8 cellular contexts compared by ENCODE assay signal in the genomic region with DNA sequence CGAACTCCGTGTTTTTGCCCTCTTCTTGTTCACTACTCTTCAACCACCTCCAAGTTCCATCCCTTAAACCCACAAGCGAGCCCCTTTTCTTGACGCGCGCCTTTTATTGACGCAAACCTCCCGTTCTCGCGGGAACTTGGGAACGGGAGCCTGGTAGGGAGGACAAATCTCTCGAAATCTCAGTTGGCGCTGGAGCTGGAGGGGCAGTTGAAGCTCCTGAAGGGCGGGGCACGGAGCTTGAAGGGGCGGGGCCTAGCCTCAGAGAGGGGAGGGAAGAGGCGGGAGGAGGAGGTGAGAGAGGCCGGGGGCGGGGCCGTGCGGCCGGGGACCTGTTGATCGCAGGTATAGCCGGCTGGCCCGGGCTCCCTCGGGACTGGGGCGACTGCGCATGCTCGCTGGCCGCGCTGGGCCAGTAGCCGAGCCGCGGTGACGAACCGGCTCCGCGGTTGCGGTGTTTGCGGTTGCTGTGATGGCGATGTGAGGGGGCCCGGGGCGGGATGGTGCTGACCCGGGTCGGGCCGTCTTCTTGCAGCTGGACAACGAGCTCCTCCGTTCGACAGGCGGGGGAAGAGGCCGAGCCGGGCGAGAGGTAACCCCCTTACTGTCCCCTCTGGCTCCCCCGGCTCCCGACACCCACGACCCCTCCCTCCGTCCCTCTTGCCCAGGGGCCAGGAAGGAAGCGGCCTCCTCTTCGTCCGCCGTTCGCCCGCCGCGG. TPM values are rescaled to one million over a fixed set of nuclear protein-coding genes. Genes with fewer than 3 reads are reported as not detected.
DNase-seq lines count a peak whose midpoint lies in the region; ATAC-seq and TF ChIP-seq lines count a peak whose summit lies in the region.

A gene (plus strand): TSS at position 395 of the 715 bp plus-strand sequence. CDS start 14,835 bp downstream, outside the sequence.

- H3K4me1 ChIP-seq in upper lobe of right lung: peaks cover 14% of the 10 kb centered on the region

- intact Hi-C loops in left cardiac atrium (cut with DNase I): no loop called here
- intact Hi-C loops in posterior vena cava (cut with DNase I): no loop called here
- intact Hi-C loops in upper lobe of right lung (cut with DNase I): no loop called here

- H3K9me3 ChIP-seq in upper lobe of right lung: no peaks in the 10 kb centered on the region

- TF ChIP-seq CTCF in GM12875 (IDR thresholded peaks at IDR 0.05; ENCODE audit: borderline replicate concordance, insufficient read depth, low read depth, low read length) (no peak), upper lobe of right lung (IDR thresholded peaks at IDR 0.05) (no peak)

- ATAC-seq in HG02763 (IDR thresholded peaks at IDR 0.05; ENCODE audit: unreplicated experiment) (peak; percentile 86), left cardiac atrium (peak; percentile 98 to 100), upper lobe of right lung (peak; percentile 100)

- H3K4me3 ChIP-seq in GM12875 (ENCODE audit: low read depth, low read length) (peak within 1 kb of the TSS; percentile 94), upper lobe of right lung (peak within 1 kb of the TSS; percentile 81)

- no peaks in the 10 kb centered on the region for H3K27me3 ChIP-seq in upper lobe of right lung

- H3K36me3 ChIP-seq in upper lobe of right lung: no peaks in the 10 kb centered on the region

- DNase-seq in NCI-H1417 treated with DMSO at 0.1 percent for 48 hours (lab: John Stamatoyannopoulos, UW) (peak; percentile 80), T-helper 1 cell (peak; percentile 89 to 97 (median 91)), amniotic stem cell (lab: John Stamatoyannopoulos, UW) (peak; percentile 95), left cardiac atrium (peak; percentile 97), posterior vena cava (ENCODE audit: low spot score) (peak; percentile 98), upper lobe of right lung (peak; percentile 99)

- H3K27ac ChIP-seq in upper lobe of right lung: peak within 1 kb of the TSS; percentile 60

RNA-seq across cellular contexts. Expression of the gene that starts here (rescaled TPM):
- total RNA-seq in left cardiac atrium: 10 to 100 TPM; 13.1 to 15.4 TPM
- 10 to 100 TPM; 14.9 to 19.2 TPM for total RNA-seq in posterior vena cava
- 24.1 TPM for total RNA-seq in upper lobe of right lung

Comparison
In these comparisons a context has a peak if more than half of its experiments do, and no peak if none do; other contexts are left out.
1. Peak in every context shown above with its lines: DNase-seq, ATAC-seq, H3K4me3 ChIP-seq and H3K27ac ChIP-seq.